11 cellular contexts compared by ENCODE assay signal in genomic region chr6:150311149-150311946, GRCh38. TPM values are rescaled to one million over a fixed set of nuclear protein-coding genes. Genes with fewer than 3 reads are reported as not detected.
DNase-seq lines count a peak whose midpoint lies in the region; ATAC-seq, FAIRE-seq and TF ChIP-seq lines count a peak whose summit lies in the region.
"Not testable (repeated sequence)": the region's sequence is repeated elsewhere in the genome, so short reads cannot be mapped to it uniquely, and the experiment has no call there.
"Had no signal": no experiment of that assay in that cellular context is flagged by ENCODE, and none has a peak within 500 bp of the region (broad histone marks: within the 10 kb centered on the region; RNA-seq: fewer than 3 reads in every experiment).

No MANE protein-coding gene starts in this region.

- H3K4me3 Mint-ChIP-seq in activated CD4-positive, alpha-beta memory T cell treated with anti-CD3 and anti-CD28 coated beads for 36 hours: not testable (repeated sequence)

- H3K9me1 ChIP-seq in K562 (ENCODE audit: control insufficient read depth, insufficient read depth, low read length): not testable (repeated sequence)

- H3K4me1 Mint-ChIP-seq in activated CD4-positive, alpha-beta memory T cell treated with anti-CD3 and anti-CD28 coated beads for 36 hours (ENCODE audit: low read depth): not testable (repeated sequence)

- in situ Hi-C loops in K562 (cut with MboI): not testable (repeated sequence)

- intact Hi-C loops in activated CD4-positive, alpha-beta memory T cell treated with anti-CD3 and anti-CD28 coated beads for 36 hours (cut with micrococcal nuclease); K562 (cut with micrococcal nuclease); mucosa of descending colon (cut with DNase I, micrococcal nuclease): not testable (repeated sequence)

- not testable (repeated sequence) for FAIRE-seq in K562 (lab: Jason Lieb, UNC)

- CTCF ChIA-PET in activated CD4-positive, alpha-beta memory T cell treated with anti-CD3 and anti-CD28 coated beads for 36 hours (lab: Charles Lee); K562 (lab: Yijun Ruan, JAX; ENCODE audit: low intra/inter-chr PET ratio): not testable (repeated sequence)

- POLR2A ChIA-PET in activated CD4-positive, alpha-beta memory T cell treated with anti-CD3 and anti-CD28 coated beads for 36 hours (lab: Charles Lee): not testable (repeated sequence)
- POLR2A ChIA-PET in K562 (lab: Yijun Ruan, JAX): interaction anchor here (0.6 to 1.7 kb wide), 6 partner anchors 9 to 295 kb away, joined by 3 to 9 read pairs (median 5); no protein-coding TSS in a partner anchor

- not testable (repeated sequence) for H2AFZ ChIP-seq in K562 (ENCODE audit: low read depth, low read length)

- not testable (repeated sequence) for H3K36me3 Mint-ChIP-seq in activated CD4-positive, alpha-beta memory T cell treated with anti-CD3 and anti-CD28 coated beads for 36 hours

- BruUV-seq in K562 (replicated peaks; lab: Mats Ljungman, UMichigan): not testable (repeated sequence)

- not testable (repeated sequence) for H4K20me1 ChIP-seq in K562 (replicated peaks; ENCODE audit: control insufficient read depth, insufficient read depth, low read length)

- peaks cover 12% of the 10 kb centered on the region for H3K27me3 Mint-ChIP-seq in activated CD4-positive, alpha-beta memory T cell treated with anti-CD3 and anti-CD28 coated beads for 36 hours

- peak; percentile 47 for DNase-seq in NK-92 treated with Interleukin-12 subunit alpha and Interleukin-12 subunit beta, amount 100 ng/mL, for 24 hours (lab: John Stamatoyannopoulos, UW)
- DNase-seq in activated CD4-positive, alpha-beta memory T cell treated with anti-CD3 and anti-CD28 coated beads for 36 hours: peak; percentile 29
- DNase-seq in activated CD8-positive, alpha-beta memory T cell treated with anti-CD3 and anti-CD28 coated beads, Interleukin-2, amount 50 U/mL, for 4 hours: peak; percentile 32
- peak; percentile 15 for DNase-seq in activated gamma-delta T cell (lab: John Stamatoyannopoulos, UW)
- DNase-seq in K562 (ENCODE audit: extremely low read depth in 1 of 4, low spot score in 3 of 4); mucosa of descending colon: not testable (repeated sequence)
- peak; percentile 8 for DNase-seq in stimulated activated CD8-positive, alpha-beta memory T cell treated with anti-CD3 and anti-CD28 coated beads, Interleukin-12 subunit alpha, Interleukin-12 subunit beta, amount 100 ng/mL, for 4 hours (ENCODE audit: low read depth)

- H3K9ac ChIP-seq in K562 (ENCODE audit: insufficient read depth in 1 of 2, low read depth in 2 of 2, low read length in 2 of 2): not testable (repeated sequence)

- not testable (repeated sequence) for H3K79me2 ChIP-seq in K562 (ENCODE audit: control insufficient read depth, insufficient read depth, low read length)

- not testable (repeated sequence) for H3K9me3 Mint-ChIP-seq in activated CD4-positive, alpha-beta memory T cell treated with anti-CD3 and anti-CD28 coated beads for 36 hours

- H3K27ac ChIP-seq in K562 (ENCODE audit: extremely low read depth, low read depth, low read length): not testable (repeated sequence)

- H3K27me3 ChIP-seq in K562 (ENCODE audit: control insufficient read depth in 2 of 2, insufficient read depth in 2 of 2, low read length in 2 of 2): not testable (repeated sequence)

- H3K4me3 ChIP-seq in K562, mucosa of descending colon: not testable (repeated sequence)

- not testable (repeated sequence) for TF ChIP-seq POLR2A in K562 (conservative IDR thresholded peaks at IDR 0.05)

- TF ChIP-seq CTCF in K562 (IDR thresholded peaks at IDR 0.05 in 2 of 3, conservative IDR thresholded peaks at IDR 0.05 in 1 of 3; ENCODE audit: insufficient read depth in 2 of 3, low read depth in 1 of 3, low read length in 3 of 3); mucosa of descending colon (IDR thresholded peaks at IDR 0.05): not testable (repeated sequence)

- not testable (repeated sequence) for H3K4me1 ChIP-seq in K562 (replicated peaks in 1 of 2; ENCODE audit: control insufficient read depth in 2 of 2, insufficient read depth in 2 of 2, low read length in 2 of 2); mucosa of descending colon (ENCODE audit: low read depth)

- WGBS in K562 (ENCODE audit: insufficient coverage, low coverage, missing lambda C conversion rate): 77% methylated on average over 13 of the region's 13 CpGs

- ATAC-seq in K562 (peak; percentile 27; the same call in 1 of the 3 replicates), mucosa of descending colon (peak; percentile 23)

- TF ChIP-seq RAD21 in K562 (CRISPR knock-in tag; conservative IDR thresholded peaks at IDR 0.05 in 1 of 2, IDR thresholded peaks at IDR 0.05 in 1 of 2): not testable (repeated sequence)

- H3K9me3 ChIP-seq in K562 (replicated peaks; ENCODE audit: control insufficient read depth, insufficient read depth, low read depth, low read length); mucosa of descending colon: not testable (repeated sequence)

- not testable (repeated sequence) for H3K4me2 ChIP-seq in K562 (ENCODE audit: insufficient read depth, low read length)

- H3K27ac Mint-ChIP-seq in activated CD4-positive, alpha-beta memory T cell treated with anti-CD3 and anti-CD28 coated beads for 36 hours: not testable (repeated sequence)

- TF ChIP-seq EP300 in K562 (IDR thresholded peaks at IDR 0.05; ENCODE audit: low read length): not testable (repeated sequence)

- not testable (repeated sequence) for H3K36me3 ChIP-seq in K562 (ENCODE audit: control insufficient read depth, insufficient read depth, low read length); mucosa of descending colon (ENCODE audit: low read depth)

TF ChIP-seq in K562, 482 proteins besides CTCF, POLR2A, EP300 and RAD21 (continues in another document):
- TF ChIP-seq CHAMP1 (IDR thresholded peaks at IDR 0.05) (peak; percentile 80), RBM25 (IDR thresholded peaks at IDR 0.05; ENCODE audit: low read depth, low read length, severe bottlenecking) (peak; percentile 56), C11orf30 (IDR thresholded peaks at IDR 0.05; ENCODE audit: low read depth) (peak; percentile 56; the same call in 1 of the 2 replicates), CC2D1A (IDR thresholded peaks at IDR 0.05) (peak; percentile 78; the same call in 1 of the 2 replicates), ASH1L (IDR thresholded peaks at IDR 0.05; ENCODE audit: borderline replicate concordance, low read depth, partially characterized antibody) (peak; percentile 74), TFAP4 (CRISPR knock-in tag; IDR thresholded peaks at IDR 0.05; ENCODE audit: borderline replicate concordance) (0 out of 2 replicates have a peak, but pooled peaks have one; percentile 31), FOS (IDR thresholded peaks at IDR 0.05; ENCODE audit: extremely low read depth, insufficient read length) (peak; percentile 13)

RNA-seq across cellular contexts. Expression of gene IYD, which starts 57.5 kb away (rescaled TPM):
- not detected for total RNA-seq in activated CD4-positive, alpha-beta memory T cell treated with anti-CD3 and anti-CD28 coated beads for 36 hours
- total RNA-seq in K562 (2011; cell fraction: chromatin; rRNA removed; ENCODE audit: low replicate concordance): not detected in 2 replicates
- total RNA-seq in K562 (2011; cell fraction: nucleolus; rRNA removed): not detected in 2 replicates
- not detected in 2 replicates for total RNA-seq in K562 (2011; cell fraction: nucleoplasm; rRNA removed)
- total RNA-seq in K562 (2014; rRNA removed) (not detected in 2 replicates), K562 (2014; rRNA removed; fragmentation: Illumina TruSeq; extraction: Trizol) (not detected in 2 replicates), K562 (2015; rRNA removed; fragmentation: Illumina TruSeq; extraction: Trizol) (not detected in 2 replicates), K562 (2021) (not detected in 2 replicates), mucosa of descending colon (10 to 100 TPM in 2 of 3 donors, 1 to 10 TPM in 1; 7.5 to 25.3 (median 15.3) TPM)
- polyA plus RNA-seq in K562 (2011; rRNA removed) (not detected in 2 replicates), K562 (2014; fragmentation: Illumina TruSeq; extraction: Trizol) (not detected in 2 replicates), K562 (2014; fragmentation: Nextera tagmentation; extraction: Ambion mirVana) (not detected), K562 (2014; rRNA removed) (0.09 TPM in 1 of 2 replicates, not detected in the other)
- polyA plus RNA-seq in K562 (2011; cell fraction: cytosol; rRNA removed): not detected in 2 replicates
- polyA plus RNA-seq in K562 (2011; cell fraction: nucleus; rRNA removed): not detected in 2 replicates
- 0.01 TPM in 1 of 2 replicates, not detected in the other for polyA plus RNA-seq in K562 (2012)
- polyA minus RNA-seq in K562 (2011; rRNA and poly(A)+ RNA removed): 0.04 TPM in 1 of 2 replicates, not detected in the other
- polyA minus RNA-seq in K562 (2011; cell fraction: cytosol; rRNA and poly(A)+ RNA removed): not detected in 2 replicates
- not detected in 2 replicates for polyA minus RNA-seq in K562 (2011; cell fraction: nucleus; rRNA and poly(A)+ RNA removed)
- total RNA-seq: CD4-positive, CD25-positive, alpha-beta regulatory T cell; G401; M059J had no signal
- polyA plus RNA-seq: BJ; CD4-positive, CD25-positive, alpha-beta regulatory T cell had no signal

Comparison
In these comparisons a context has a peak if more than half of its experiments do, and no peak if none do; other contexts are left out.
1. RNA of gene IYD, which starts 57.5 kb away (total RNA-seq): 7.5 to 25.3 TPM in mucosa of descending colon; not detected in activated CD4-positive, alpha-beta memory T cell treated with anti-CD3 and anti-CD28 coated beads for 36 hours and not detected in K562; every median in the first group is over 4 times any median in the second.